ENCODE assay signal across 8 cellular contexts in genomic region chr22:39076586-39077512, GRCh38. TPM values are rescaled to one million over a fixed set of nuclear protein-coding genes. Genes with fewer than 3 reads are reported as not detected.
DNase-seq lines count a peak whose midpoint lies in the region; ATAC-seq, FAIRE-seq and TF ChIP-seq lines count a peak whose summit lies in the region.
"Not testable (repeated sequence)": the region's sequence is repeated elsewhere in the genome, so short reads cannot be mapped to it uniquely, and the experiment has no call there.

APOBEC3G (plus strand) TSS chr22:39077275; CDS start chr22:39077362, 87 bp downstream.

- peak within 1 kb of the TSS; percentile 64; the same call in 1 of the 2 replicates for H2AFZ ChIP-seq in OCI-LY3 (ENCODE audit: low read depth, low read length)
- not testable (repeated sequence) for H2AFZ ChIP-seq in H1 (ENCODE audit: low read length)

- not testable (repeated sequence) for H2AK5ac ChIP-seq in H1 (ENCODE audit: low read depth, low read length)

- not testable (repeated sequence) for H3K79me2 ChIP-seq in OCI-LY3 (ENCODE audit: low read length); H1 (ENCODE audit: control insufficient read depth in 1 of 2, insufficient read depth in 2 of 2, low read length in 2 of 2)

- not testable (repeated sequence) for TF ChIP-seq POLR2A in H1 (IDR thresholded peaks at IDR 0.05; ENCODE audit: control extremely low read depth in 1 of 2, low read depth in 2 of 2, low read length in 2 of 2)
- peak in 1 of 3 donors; percentile 33 for TF ChIP-seq POLR2A in spleen (IDR thresholded peaks at IDR 0.05)

- not testable (repeated sequence) for TF ChIP-seq RAD21 in H1 (IDR thresholded peaks at IDR 0.05 in 1 of 2, conservative IDR thresholded peaks at IDR 0.05 in 1 of 2; ENCODE audit: low read depth in 2 of 2, low read length in 2 of 2)
- TF ChIP-seq RAD21 in liver (IDR thresholded peaks at IDR 0.05), result peak in 1 of 2 donors; percentile 2

- H4K91ac ChIP-seq in H1 (replicated peaks; ENCODE audit: insufficient read length, low read length), result not testable (repeated sequence)

- H3K9me3 ChIP-seq in OCI-LY3 (ENCODE audit: insufficient read depth, low read length); H1 (ENCODE audit: insufficient read depth in 2 of 2, low read depth in 1 of 2, low read length in 1 of 2); liver (ENCODE audit: control insufficient read depth in 4 of 4, low read length in 3 of 4); spleen: not testable (repeated sequence)

- not testable (repeated sequence) for H3K27me3 ChIP-seq in OCI-LY3 (ENCODE audit: low read depth, low read length); H1 (replicated peaks in 1 of 4; ENCODE audit: control insufficient read depth in 3 of 4, extremely low read depth in 1 of 4, insufficient read depth in 3 of 4, low read length in 3 of 4); liver (ENCODE audit: control insufficient read depth in 4 of 4, insufficient read depth in 4 of 4, low read length in 3 of 4); spleen (replicated peaks in 1 of 7)

- H3K79me1 ChIP-seq in H1 (ENCODE audit: low read depth, low read length), result not testable (repeated sequence)

- H3K4ac ChIP-seq in H1 (replicated peaks; ENCODE audit: insufficient read length, low read depth, low read length), result not testable (repeated sequence)

- H3K36me3 ChIP-seq in OCI-LY3 (replicated peaks; ENCODE audit: low read depth, low read length); H1 (ENCODE audit: control insufficient read depth in 2 of 4, insufficient read depth in 4 of 4, low read length in 3 of 4); liver (ENCODE audit: control insufficient read depth in 4 of 4, insufficient read depth in 3 of 4, low read depth in 1 of 4, low read length in 3 of 4): not testable (repeated sequence)
- peaks cover 0 to 30% (median 10%) of the 10 kb centered on the region in 6 donors for H3K36me3 ChIP-seq in spleen

- not testable (repeated sequence) for H3K56ac ChIP-seq in H1 (replicated peaks; ENCODE audit: insufficient read length, low read depth, low read length)

- H3K18ac ChIP-seq in H1 (ENCODE audit: extremely low read depth, low read length), result not testable (repeated sequence)

- 31% methylated on average over 17 of the region's 29 CpGs; no CpG with 5 or more reads in 1 of the 2 experiments for WGBS in H1 (ENCODE audit: extremely low coverage in 1 of 2, insufficient coverage in 1 of 2, insufficient read length in 1 of 2, insufficient replicate concordance in 2 of 2, low coverage in 1 of 2, low lambda C conversion rate in 2 of 2, missing lambda C conversion rate in 1 of 2), 2 experiments
- WGBS in liver, result 13% methylated on average over 26 of the region's 29 CpGs
- WGBS in spleen, 5 donors, result 3 to 11% (median 5%) methylated on average over 8 to 25 of the region's 29 CpGs

- DNase-seq in AML-193 (lab: John Stamatoyannopoulos, UW), result peak; percentile 6 to 22
- peak; percentile 59 for DNase-seq in activated CD8-positive, alpha-beta memory T cell treated with anti-CD3 and anti-CD28 coated beads, Interleukin-2, amount 50 U/mL, for 4 hours
- not testable (repeated sequence) for DNase-seq in H1 (ENCODE audit: low read depth in 1 of 2, low spot score in 2 of 2)
- DNase-seq in spleen, result peak; percentile 89

- peak within 1 kb of the TSS; percentile 77 for H3K4me3 ChIP-seq in OCI-LY3 (ENCODE audit: low read length)
- H3K4me3 ChIP-seq in H1 (ENCODE audit: extremely low read depth in 1 of 4, insufficient read depth in 2 of 4, low read depth in 3 of 4, low read length in 4 of 4), result peak within 1 kb of the TSS in 1 of 4 experiments; percentile 28; a peak in 1 of 8 replicates
- H3K4me3 ChIP-seq in liver (ENCODE audit: low read depth in 1 of 3, low read length in 3 of 3), result peak within 1 kb of the TSS in 2 of 3 donors; percentile 37 to 53
- H3K4me3 ChIP-seq in spleen, result peak within 1 kb of the TSS; percentile 46 to 82 (median 58)

- H3K4me2 ChIP-seq in OCI-LY3 (ENCODE audit: low read length) (peak within 1 kb of the TSS; percentile 85), H1 (ENCODE audit: insufficient read depth in 1 of 2, low read depth in 2 of 2, low read length in 2 of 2) (peak within 1 kb of the TSS; percentile 38 to 39; a peak in 3 of 4 replicates)

- H2BK12ac ChIP-seq in H1 (ENCODE audit: low read depth, low read length), result not testable (repeated sequence)

- not testable (repeated sequence) for H3K23me2 ChIP-seq in H1 (ENCODE audit: low read depth, low read length)

- H3K4me1 ChIP-seq in OCI-LY3 (ENCODE audit: low read length), result peaks cover 41% of the 10 kb centered on the region
- H3K4me1 ChIP-seq in H1 (replicated peaks in 1 of 4; ENCODE audit: control insufficient read depth in 3 of 4, insufficient read depth in 4 of 4, low read length in 3 of 4); liver (ENCODE audit: control insufficient read depth in 4 of 4, insufficient read depth in 4 of 4, low read length in 3 of 4): not testable (repeated sequence)
- H3K4me1 ChIP-seq in spleen, result peaks cover 20 to 79% (median 56%) of the 10 kb centered on the region in 6 donors

- not testable (repeated sequence) for H2BK120ac ChIP-seq in H1 (replicated peaks; ENCODE audit: low read depth, low read length)

- H4K5ac ChIP-seq in H1 (ENCODE audit: insufficient read length, low read depth, low read length), result peak within 1 kb of the TSS; percentile 52

- H3K27ac ChIP-seq in OCI-LY3 (ENCODE audit: low read length) (peak within 1 kb of the TSS; percentile 33; the same call in 1 of the 2 replicates), liver (ENCODE audit: low read depth in 1 of 2, low read length in 2 of 2) (peak within 1 kb of the TSS; percentile 39 to 73), spleen (peak within 1 kb of the TSS; percentile 86 to 96 (median 90))
- H3K27ac ChIP-seq in H1 (ENCODE audit: low read depth, low read length), result not testable (repeated sequence)

- CTCF ChIA-PET in H1 (lab: Charles Lee; ENCODE audit: partially characterized antibody), result interaction anchor here (1.3 kb wide), 1 partner anchor 29 kb away, joined by 4 read pairs; no protein-coding TSS in a partner anchor

- H2BK5ac ChIP-seq in H1 (ENCODE audit: low read depth, low read length), result not testable (repeated sequence)

- H3K14ac ChIP-seq in H1 (ENCODE audit: insufficient read length), result not testable (repeated sequence)

- H4K20me1 ChIP-seq in OCI-LY3 (ENCODE audit: insufficient read depth, low read length); H1 (replicated peaks in 1 of 2; ENCODE audit: control insufficient read depth in 1 of 2, insufficient read depth in 2 of 2, low read length in 2 of 2): not testable (repeated sequence)

- TF ChIP-seq CTCF in OCI-LY3 (IDR thresholded peaks at IDR 0.05; ENCODE audit: low read depth, low read length); H1 (IDR thresholded peaks at IDR 0.05; ENCODE audit: control extremely low read depth in 1 of 3, insufficient read depth in 1 of 3, low read depth in 1 of 3, low read length in 3 of 3); liver (IDR thresholded peaks at IDR 0.05; ENCODE audit: low read depth, low read length, missing input control): not testable (repeated sequence)
- TF ChIP-seq CTCF in spleen (IDR thresholded peaks at IDR 0.05 in 8 of 11, conservative IDR thresholded peaks at IDR 0.05 in 3 of 11), result peak in 1 of 11 experiments; percentile 15

- ATAC-seq in GM19043 (IDR thresholded peaks at IDR 0.05; ENCODE audit: low read depth, unreplicated experiment) (peak; percentile 52), HG03025 (IDR thresholded peaks at IDR 0.05; ENCODE audit: low FRiP score, unreplicated experiment) (peak; percentile 51)

- H3K23ac ChIP-seq in H1 (ENCODE audit: insufficient read length), result not testable (repeated sequence)

- not testable (repeated sequence) for H2BK20ac ChIP-seq in H1 (ENCODE audit: low read length)

- intact Hi-C loops in spleen (cut with DNase I; ENCODE audit: low total_unique reads), result loop anchor here (10.0 kb wide), 1 partner anchor 62 kb away; the partner anchor contains the start of gene APOBEC3C

- H3K9ac ChIP-seq in OCI-LY3 (ENCODE audit: low read length), result peak within 1 kb of the TSS; percentile 85
- H3K9ac ChIP-seq in H1 (replicated peaks in 1 of 4; ENCODE audit: extremely low read depth in 1 of 4, low read depth in 3 of 4, low read length in 3 of 4), result not testable (repeated sequence)
- H3K9ac ChIP-seq in liver (ENCODE audit: low read depth in 1 of 2, low read length in 2 of 2), result peak within 1 kb of the TSS; percentile 60 to 63

- H4K8ac ChIP-seq in H1 (ENCODE audit: extremely low read depth, insufficient read depth, low read length), result not testable (repeated sequence)

- POLR2A ChIA-PET in H1 (lab: Charles Lee; ENCODE audit: partially characterized antibody), result interaction anchor here (1.2 kb wide), 1 partner anchor 74 kb away, joined by 3 read pairs; no protein-coding TSS in a partner anchor

- TF ChIP-seq EP300 in H1 (IDR thresholded peaks at IDR 0.05; ENCODE audit: borderline replicate concordance in 1 of 2, low read depth in 2 of 2, low read length in 2 of 2), result not testable (repeated sequence)

- not testable (repeated sequence) for FAIRE-seq in H1 (lab: Jason Lieb, UNC)

- H2BK15ac ChIP-seq in H1 (ENCODE audit: low read length), result not testable (repeated sequence)

TF ChIP-seq in liver, 16 proteins besides CTCF, POLR2A, EP300 and RAD21:
- TF ChIP-seq YY1 (IDR thresholded peaks at IDR 0.05), result peak; percentile 18

RNA-seq across cellular contexts. Expression of gene APOBEC3G, which starts in this region (rescaled TPM):
- total RNA-seq in H1 (2021; fragmentation: NEBNext Ultra II Directional; extraction: Animal tissue kit (Norgen Biotek cat#: 25700)), result 0.94 and 2.0 TPM in 2 replicates
- polyA plus RNA-seq in H1 (2011; rRNA removed), result 1.7 and 2.5 TPM in 2 replicates
- 2.3 TPM for polyA plus RNA-seq in H1 (2011; cell fraction: cytosol; rRNA removed)
- polyA plus RNA-seq in H1 (2011; cell fraction: nucleus; rRNA removed), result 2.7 TPM
- polyA plus RNA-seq in H1 (2012, experiment 1 of 2), result 0.74 to 1.8 TPM (median 1.5 TPM) in 4 replicates
- 1.3 TPM for polyA plus RNA-seq in H1 (2012, experiment 2 of 2)
- polyA plus RNA-seq in H1 (2013, experiment 1 of 2), result 1.2 TPM
- polyA plus RNA-seq in H1 (2013, experiment 2 of 2), result 1.1 TPM
- 2.6 and 2.7 TPM in 2 replicates for polyA minus RNA-seq in H1 (2011; rRNA and poly(A)+ RNA removed)
- 1.5 TPM for polyA minus RNA-seq in H1 (2011; cell fraction: cytosol; rRNA and poly(A)+ RNA removed)
- polyA minus RNA-seq in H1 (2011; cell fraction: nucleus; rRNA and poly(A)+ RNA removed), result 2.7 TPM
- total RNA-seq in liver, result 1 to 10 TPM; 3.3 to 9.2 TPM
- 1 to 10 TPM; 1.9 to 2.6 TPM for polyA plus RNA-seq in liver
- 10 to 100 TPM; 44.3 to 72.8 (median 53.7) TPM for total RNA-seq in spleen
- 10 to 100 TPM; 50.9 to 53.1 (median 51.0) TPM for polyA plus RNA-seq in spleen

Comparison
In these comparisons a context has a peak if more than half of its experiments do, and no peak if none do; other contexts are left out.
1. RNA of gene APOBEC3G (total RNA-seq): 44.3 to 72.8 TPM in spleen; 3.3 to 9.2 TPM in liver and 0.94 to 2.0 TPM in H1; every median in the first group is over 4 times any median in the second.
2. RNA of gene APOBEC3G (polyA plus RNA-seq): 50.9 to 53.1 TPM in spleen; 1.9 to 2.6 TPM in liver and 0.74 to 2.7 TPM in H1; every median in the first group is over 10 times any median in the second.